In genomic region chr18:15005313-15006130, GRCh38 we compare ENCODE assay signal across 26 cellular contexts.
"Had no signal": no experiment of that assay in that cellular context is flagged by ENCODE, and none has a peak within 500 bp of the region (broad histone marks: within the 10 kb centered on the region; RNA-seq: fewer than 3 reads in every experiment).

No MANE protein-coding gene starts in this region.

- H3K27me3 ChIP-seq: brain microvascular endothelial cell had no signal

- H3K27ac ChIP-seq: brain microvascular endothelial cell, coronary artery, dorsolateral prefrontal cortex had no signal

- DNase-seq: activated CD4-positive, alpha-beta T cell treated with anti-CD3 and anti-CD28 coated beads for 36 hours; activated CD4-positive, alpha-beta T cell treated with anti-CD3 and anti-CD28 coated beads, Interleukin-2, amount 10 ng/mL, durations not matched to agents 7 days and 5 days; activated CD4-positive, alpha-beta T cell treated with anti-CD3 and anti-CD28 coated beads, Interleukin-2, amount 50 U/mL, for 48 hours; activated CD4-positive, CD25-positive, alpha-beta regulatory T cell; activated CD4-positive, CD25-positive, alpha-beta regulatory T cell treated with anti-CD3 and anti-CD28 coated beads, Interleukin-2, amount 50 U/mL, for 72 hours; activated CD8-positive, alpha-beta memory T cell treated with anti-CD3 and anti-CD28 coated beads for 24 hours; activated CD8-positive, alpha-beta T cell treated with anti-CD3 and anti-CD28 coated beads for 36 hours; activated effector memory CD4-positive, alpha-beta T cell treated with Interleukin-2 at 50 U/mL for 16 hours; activated gamma-delta T cell treated with Interleukin-2 at 50 U/mL for 16 hours; activated naive CD4-positive, alpha-beta T cell treated with anti-CD3 and anti-CD28 coated beads, Interleukin-2, amount 50 U/mL, for 16 hours; activated naive CD4-positive, alpha-beta T cell treated with Interleukin-2 at 50 U/mL for 16 hours; activated T-cell treated with anti-CD3 and anti-CD28 coated beads, Interleukin-2, amount 50 U/mL, for 4 hours; amniotic stem cell; anterior cingulate cortex; brain microvascular endothelial cell; dorsolateral prefrontal cortex; effector memory CD4-positive, alpha-beta T cell; endodermal cell; foreskin fibroblast; head of caudate nucleus; T-helper 1 cell; T-helper 17 cell; T1000 had no signal

- ATAC-seq: activated CD4-positive, alpha-beta T cell treated with anti-CD3 and anti-CD28 coated beads for 36 hours; activated CD8-positive, alpha-beta T cell treated with anti-CD3 and anti-CD28 coated beads for 36 hours; activated T-cell treated with anti-CD3 and anti-CD28 coated beads, Interleukin-2, amount 50 U/mL, for 4 hours; activated T-helper 17 cell treated with anti-CD3 and anti-CD28 coated beads, Interleukin-2, amount 50 U/mL, for 72 hours; esophagus mucosa; T-helper 17 cell had no signal

- H3K4me3 ChIP-seq: coronary artery, dorsolateral prefrontal cortex had no signal
